1 cellular context compared by ENCODE assay signal in the genomic region with DNA sequence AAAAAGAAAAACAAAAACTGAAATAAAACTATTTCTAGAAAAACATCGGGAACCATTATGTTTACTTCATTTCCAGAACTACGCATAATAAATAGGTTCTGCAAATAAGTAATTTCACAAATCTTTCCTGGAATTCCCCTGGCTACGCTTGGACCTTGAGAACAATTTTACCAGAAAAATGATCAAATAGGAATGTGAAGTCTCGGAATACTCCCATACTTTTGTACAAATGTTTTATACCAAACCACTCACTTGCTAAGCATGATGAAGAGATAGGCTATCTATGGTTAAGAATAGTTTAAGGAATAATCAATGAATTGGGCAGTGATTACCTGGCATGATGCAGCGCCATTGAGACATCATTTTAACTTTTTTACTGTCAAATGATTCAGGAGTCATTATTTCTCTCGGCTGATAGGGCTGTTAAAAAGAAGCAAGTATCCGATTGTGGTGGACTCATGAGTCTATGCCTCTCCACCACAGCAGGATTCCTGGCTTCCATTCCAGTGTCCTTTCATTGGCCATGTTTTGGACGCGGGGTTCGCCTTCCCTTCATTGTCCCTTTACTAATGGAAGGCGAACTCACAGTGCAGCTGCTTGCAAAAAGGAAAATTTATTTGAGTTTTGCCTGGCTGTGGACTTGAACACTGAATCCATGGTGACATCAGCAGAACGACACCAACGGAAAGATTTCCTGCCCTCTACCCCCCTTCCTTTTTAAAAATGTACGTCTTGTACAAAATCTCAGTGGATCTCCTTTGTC.
TF ChIP-seq lines count a peak whose summit lies in the region.

No MANE protein-coding gene starts in this region.

TF ChIP-seq in IMR-90, 13 proteins besides CTCF, POLR2A, EP300 and RAD21 (continued from another document):
- TF ChIP-seq MAFK (IDR thresholded peaks at IDR 0.05; ENCODE audit: low read depth, low read length) (no peak), RFX5 (IDR thresholded peaks at IDR 0.05; ENCODE audit: low read depth, low read length) (no peak), SMC3 (IDR thresholded peaks at IDR 0.05; ENCODE audit: low read depth, low read length) (no peak), BHLHE40 (IDR thresholded peaks at IDR 0.05; ENCODE audit: low read depth, low read length) (no peak), FOS (IDR thresholded peaks at IDR 0.05; ENCODE audit: low read depth, low read length) (no peak), RCOR1 (IDR thresholded peaks at IDR 0.05; ENCODE audit: insufficient replicate concordance, low read length) (no peak), CHD1 (IDR thresholded peaks at IDR 0.05; ENCODE audit: low read depth, low read length) (no peak), MXI1 (IDR thresholded peaks at IDR 0.05; ENCODE audit: borderline replicate concordance, low read depth, low read length) (no peak), MAZ (IDR thresholded peaks at IDR 0.05; ENCODE audit: borderline replicate concordance, low read depth, low read length) (no peak)
- TF ChIP-seq, protein P1, sequence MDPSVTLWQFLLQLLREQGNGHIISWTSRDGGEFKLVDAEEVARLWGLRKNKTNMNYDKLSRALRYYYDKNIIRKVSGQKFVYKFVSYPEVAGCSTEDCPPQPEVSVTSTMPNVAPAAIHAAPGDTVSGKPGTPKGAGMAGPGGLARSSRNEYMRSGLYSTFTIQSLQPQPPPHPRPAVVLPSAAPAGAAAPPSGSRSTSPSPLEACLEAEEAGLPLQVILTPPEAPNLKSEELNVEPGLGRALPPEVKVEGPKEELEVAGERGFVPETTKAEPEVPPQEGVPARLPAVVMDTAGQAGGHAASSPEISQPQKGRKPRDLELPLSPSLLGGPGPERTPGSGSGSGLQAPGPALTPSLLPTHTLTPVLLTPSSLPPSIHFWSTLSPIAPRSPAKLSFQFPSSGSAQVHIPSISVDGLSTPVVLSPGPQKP (IDR thresholded peaks at IDR 0.05; ENCODE audit: borderline replicate concordance, low read depth, low read length), result no peak
- TF ChIP-seq, protein P2, sequence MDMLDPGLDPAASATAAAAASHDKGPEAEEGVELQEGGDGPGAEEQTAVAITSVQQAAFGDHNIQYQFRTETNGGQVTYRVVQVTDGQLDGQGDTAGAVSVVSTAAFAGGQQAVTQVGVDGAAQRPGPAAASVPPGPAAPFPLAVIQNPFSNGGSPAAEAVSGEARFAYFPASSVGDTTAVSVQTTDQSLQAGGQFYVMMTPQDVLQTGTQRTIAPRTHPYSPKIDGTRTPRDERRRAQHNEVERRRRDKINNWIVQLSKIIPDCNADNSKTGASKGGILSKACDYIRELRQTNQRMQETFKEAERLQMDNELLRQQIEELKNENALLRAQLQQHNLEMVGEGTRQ (IDR thresholded peaks at IDR 0.05; ENCODE audit: low read depth, low read length), result no peak
TF ChIP-seq in IMR-90: peak in this region for 0.
